In the genomic region with DNA sequence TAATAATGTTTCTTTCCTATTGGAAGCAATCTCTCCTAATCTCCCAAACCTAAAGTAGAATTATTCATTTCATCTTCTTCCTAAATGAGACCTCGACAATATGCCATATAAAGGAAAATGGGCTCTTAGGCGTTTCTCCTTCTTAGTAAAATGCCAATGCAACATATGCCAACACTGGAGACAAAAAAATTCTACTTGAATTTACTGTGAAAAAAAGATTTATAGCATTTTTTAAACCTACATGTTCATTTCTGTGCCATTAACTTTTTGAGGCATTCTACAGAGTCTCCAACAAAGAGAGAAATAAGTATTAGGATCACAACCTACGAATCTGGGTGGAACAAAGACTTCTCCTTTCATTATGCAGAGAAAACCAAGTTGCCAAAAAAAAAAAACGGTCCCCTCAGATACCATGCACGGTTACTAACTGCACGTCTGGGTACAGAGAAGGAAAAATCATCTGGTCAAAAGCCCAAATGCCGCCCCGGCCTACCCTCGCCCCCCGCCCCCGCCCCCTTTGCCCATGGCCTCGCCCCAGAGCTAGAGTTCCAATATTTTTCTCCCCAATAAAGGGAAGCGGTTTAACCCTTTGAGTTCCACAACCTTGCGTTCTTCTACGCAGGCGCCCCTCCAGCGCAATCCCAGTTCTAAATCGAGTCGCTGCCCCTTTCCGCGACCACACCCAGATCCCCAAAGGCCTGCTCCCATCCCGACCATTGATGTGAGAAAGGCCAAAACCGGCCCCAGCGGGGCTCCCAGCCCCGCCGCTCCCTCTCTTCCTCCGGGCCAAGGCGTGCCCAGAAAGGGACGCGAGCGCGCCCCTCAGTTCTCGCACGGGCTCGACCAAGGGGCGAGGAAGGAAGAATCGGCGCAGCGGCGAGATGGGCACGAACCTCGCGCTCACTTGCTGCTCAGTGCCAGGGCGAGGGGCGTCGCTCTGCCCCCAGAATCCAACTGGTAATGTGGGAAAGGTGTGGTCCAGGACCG, we compare ENCODE assay signal across 8 cellular contexts. TPM values are rescaled to one million over a fixed set of nuclear protein-coding genes. Genes with fewer than 3 reads are reported as not detected.
A peak's percentile ranks its signal among the peaks of the same experiment; 100 is the strongest.
DNase-seq lines count a peak whose midpoint lies in the region; ATAC-seq and TF ChIP-seq lines count a peak whose summit lies in the region.

No MANE protein-coding gene starts in this region.

- 2% methylated on average over 47 of the region's 47 CpGs for WGBS in HUES64

- no peak for TF ChIP-seq CTCF in WERI-Rb-1 (IDR thresholded peaks at IDR 0.05; ENCODE audit: low read depth, low read length)
- TF ChIP-seq CTCF in endothelial cell (IDR thresholded peaks at IDR 0.05; ENCODE audit: unreplicated experiment), result no peak

- H3K27ac ChIP-seq in HUES64 (ENCODE audit: low read depth, low read length) (no peak overlapping the region; the same call in 1 of the 2 replicates), WERI-Rb-1 (peak overlapping the region; percentile 74)

- no peaks in the 10 kb centered on the region for H3K27me3 ChIP-seq in HUES64 (ENCODE audit: insufficient read depth, low read length)
- H3K27me3 ChIP-seq in WERI-Rb-1 (ENCODE audit: insufficient read depth, low read depth, severe bottlenecking), result no peaks in the 10 kb centered on the region

- H3K9me3 Mint-ChIP-seq in endothelial cell (ENCODE audit: unreplicated experiment), result no peaks in the 10 kb centered on the region
- H3K9me3 Mint-ChIP-seq in stimulated activated naive CD8-positive, alpha-beta T cell treated with anti-CD3 and anti-CD28 coated beads, Interleukin-15, Interleukin-2, amounts not matched to agents 100 ng/mL and 50 ng/mL, for 24 hours, result no peaks in the 10 kb centered on the region

- peak overlapping the region; percentile 95 for H3K4me3 Mint-ChIP-seq in endothelial cell (ENCODE audit: unreplicated experiment)
- peak overlapping the region; percentile 87 for H3K4me3 Mint-ChIP-seq in stimulated activated naive CD8-positive, alpha-beta T cell treated with anti-CD3 and anti-CD28 coated beads, Interleukin-15, Interleukin-2, amounts not matched to agents 100 ng/mL and 50 ng/mL, for 24 hours

- H3K36me3 Mint-ChIP-seq in endothelial cell (ENCODE audit: low read depth, unreplicated experiment), result peaks cover 4% of the 10 kb centered on the region
- H3K36me3 Mint-ChIP-seq in stimulated activated naive CD8-positive, alpha-beta T cell treated with anti-CD3 and anti-CD28 coated beads, Interleukin-15, Interleukin-2, amounts not matched to agents 100 ng/mL and 50 ng/mL, for 24 hours (ENCODE audit: low read depth), result no peaks in the 10 kb centered on the region

- ATAC-seq in GM21447 (IDR thresholded peaks at IDR 0.05; ENCODE audit: unreplicated experiment), result peak; percentile 31

- H3K9me3 ChIP-seq in HUES64 (ENCODE audit: insufficient read depth, low read depth, low read length), result no peaks in the 10 kb centered on the region
- no peaks in the 10 kb centered on the region for H3K9me3 ChIP-seq in WERI-Rb-1 (ENCODE audit: severe bottlenecking)

- H3K27ac Mint-ChIP-seq in endothelial cell (ENCODE audit: unreplicated experiment), result peak overlapping the region; percentile 83
- peak overlapping the region; percentile 76 for H3K27ac Mint-ChIP-seq in stimulated activated naive CD8-positive, alpha-beta T cell treated with anti-CD3 and anti-CD28 coated beads, Interleukin-15, Interleukin-2, amounts not matched to agents 100 ng/mL and 50 ng/mL, for 24 hours

- H3K27me3 Mint-ChIP-seq in endothelial cell (ENCODE audit: unreplicated experiment), result peaks cover 4% of the 10 kb centered on the region
- peaks cover 3% of the 10 kb centered on the region for H3K27me3 Mint-ChIP-seq in stimulated activated naive CD8-positive, alpha-beta T cell treated with anti-CD3 and anti-CD28 coated beads, Interleukin-15, Interleukin-2, amounts not matched to agents 100 ng/mL and 50 ng/mL, for 24 hours

- no peaks in the 10 kb centered on the region for H3K36me3 ChIP-seq in HUES64 (ENCODE audit: insufficient read depth, low read length)
- H3K36me3 ChIP-seq in WERI-Rb-1, result no peaks in the 10 kb centered on the region

- H3K4me1 Mint-ChIP-seq in endothelial cell (ENCODE audit: unreplicated experiment), result peaks cover 4% of the 10 kb centered on the region
- peaks cover 16% of the 10 kb centered on the region for H3K4me1 Mint-ChIP-seq in stimulated activated naive CD8-positive, alpha-beta T cell treated with anti-CD3 and anti-CD28 coated beads, Interleukin-15, Interleukin-2, amounts not matched to agents 100 ng/mL and 50 ng/mL, for 24 hours (ENCODE audit: low read depth)

- H3K4me1 ChIP-seq in HUES64 (ENCODE audit: insufficient read depth, low read length), result peaks cover 12% of the 10 kb centered on the region

- DNase-seq in ELR (ENCODE audit: low read depth), result peak; percentile 56
- peak; percentile 30 for DNase-seq in WERI-Rb-1
- peak; percentile 31 for DNase-seq in endothelial cell (ENCODE audit: low spot score)
- peak; percentile 80 for DNase-seq in mesenteric fat pad (ENCODE audit: low spot score)
- no peak for DNase-seq in kidney glomerular epithelial cell (lab: John Stamatoyannopoulos, UW)

- H3K4me3 ChIP-seq in HUES64 (ENCODE audit: low read length) (peak overlapping the region; percentile 98), WERI-Rb-1 (ENCODE audit: low read depth, low read length) (peak overlapping the region; percentile 89)

- peak overlapping the region; percentile 56 for H3K9ac ChIP-seq in HUES64 (ENCODE audit: low read depth, low read length)

RNA-seq across cellular contexts. Expression of gene WDR47, which starts 1.0 kb away (rescaled TPM):
- 3.2 TPM for polyA plus RNA-seq in HUES64 (2013, experiment 1 of 2)
- 2.7 TPM for polyA plus RNA-seq in HUES64 (2013, experiment 2 of 2)
- total RNA-seq in endothelial cell (ENCODE audit: unreplicated experiment), result 19.4 TPM
- 14.6 TPM for total RNA-seq in mesenteric fat pad

RNA-seq across cellular contexts. Expression of gene TAF13, which starts 34.9 kb away (rescaled TPM):
- 35.7 TPM for polyA plus RNA-seq in HUES64 (2013, experiment 1 of 2)
- polyA plus RNA-seq in HUES64 (2013, experiment 2 of 2), result 37.2 TPM
- 33.7 TPM for total RNA-seq in endothelial cell (ENCODE audit: unreplicated experiment)
- total RNA-seq in mesenteric fat pad, result 71.2 TPM

RNA-seq across cellular contexts. Expression of gene TMEM167B, which starts 49.6 kb away (rescaled TPM):
- 9.1 TPM for polyA plus RNA-seq in HUES64 (2013, experiment 1 of 2)
- polyA plus RNA-seq in HUES64 (2013, experiment 2 of 2), result 12.7 TPM
- total RNA-seq in endothelial cell (ENCODE audit: unreplicated experiment) (22.3 TPM), mesenteric fat pad (41.0 TPM)
